In the genomic region with DNA sequence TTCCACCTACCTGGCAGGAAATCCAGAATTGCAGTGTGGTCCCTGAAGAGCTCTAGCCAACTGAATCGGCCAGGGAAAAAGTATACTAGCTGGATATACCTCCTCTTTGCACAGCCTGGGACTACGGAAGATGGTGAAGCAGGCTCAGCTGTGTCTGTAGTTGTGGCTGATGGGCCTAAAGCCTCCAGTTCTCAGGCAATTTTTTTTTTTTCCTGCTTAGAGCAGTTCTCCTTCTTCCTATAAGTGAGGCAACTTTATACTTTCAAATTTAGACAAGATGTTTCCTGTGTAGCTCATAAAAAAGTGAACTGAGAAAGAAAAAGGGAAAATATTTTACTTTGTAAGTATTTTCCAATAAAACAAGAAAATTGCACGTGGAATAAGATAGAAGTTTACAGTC, we compare ENCODE assay signal across 24 cellular contexts.
DNase-seq lines count a peak whose midpoint lies in the region; ATAC-seq and TF ChIP-seq lines count a peak whose summit lies in the region.
"Had no signal": no experiment of that assay in that cellular context is flagged by ENCODE, and none has a peak within 500 bp of the region (broad histone marks: within the 10 kb centered on the region; RNA-seq: fewer than 3 reads in every experiment).

No MANE protein-coding gene starts in this region.

- TF ChIP-seq CTCF in coronary artery (IDR thresholded peaks at IDR 0.05) (no peak), osteocyte (IDR thresholded peaks at IDR 0.05) (no peak)

- peak overlapping the region in 1 of 2 donors; percentile 56 for H3K27ac ChIP-seq in coronary artery
- H3K27ac ChIP-seq: ovary, RWPE1, thyroid gland had no signal

- peak overlapping the region; percentile 44 for H3K4me3 ChIP-seq in coronary artery
- H3K4me3 ChIP-seq: ovary, thyroid gland had no signal

- peaks cover 0 to under 1% of the 10 kb centered on the region in 2 donors for H3K9me3 Mint-ChIP-seq in stimulated activated naive B cell treated with anti-CD40 and anti-IgM and Interleukin-4, amounts not matched to agents 10 μg/mL and 1 μg/mL and 100 μg/mL, for 72 hours
- H3K9me3 Mint-ChIP-seq in osteocyte (ENCODE audit: unreplicated experiment), result no peaks in the 10 kb centered on the region
- H3K9me3 Mint-ChIP-seq: activated B cell treated with CpG ODN at 0.5 μM for 24 hours; activated T-helper 2 cell treated with anti-CD3 and anti-CD28 coated beads, Interferon-gamma antibody, Interleukin-2, Interleukin-4, amounts not matched to agents 10 μg/mL and 5 μg/mL and 100 μg/mL, durations not matched to agents 14 hours and 24 hours and 36 hours; natural killer cell; stimulated activated naive CD8-positive, alpha-beta T cell treated with anti-CD3 and anti-CD28 coated beads, Interleukin-15, Interleukin-2, amounts not matched to agents 100 ng/mL and 50 ng/mL, for 24 hours had no signal

- H3K27ac Mint-ChIP-seq in stimulated activated naive B cell treated with anti-CD40 and anti-IgM and Interleukin-4, amounts not matched to agents 10 μg/mL and 1 μg/mL and 100 μg/mL, for 72 hours, result no peak overlapping the region
- no peak overlapping the region for H3K27ac Mint-ChIP-seq in osteocyte (ENCODE audit: unreplicated experiment)
- H3K27ac Mint-ChIP-seq: activated B cell treated with CpG ODN at 0.5 μM for 24 hours; activated naive CD8-positive, alpha-beta T cell; activated T-helper 2 cell treated with anti-CD3 and anti-CD28 coated beads, Interferon-gamma antibody, Interleukin-2, Interleukin-4, amounts not matched to agents 10 μg/mL and 5 μg/mL and 100 μg/mL, durations not matched to agents 14 hours and 24 hours and 36 hours; natural killer cell; stimulated activated naive CD8-positive, alpha-beta T cell treated with anti-CD3 and anti-CD28 coated beads, Interleukin-15, Interleukin-2, amounts not matched to agents 100 ng/mL and 50 ng/mL, for 24 hours had no signal

- peaks cover 10 to 29% of the 10 kb centered on the region in 2 donors for H3K4me1 Mint-ChIP-seq in stimulated activated naive B cell treated with anti-CD40 and anti-IgM and Interleukin-4, amounts not matched to agents 10 μg/mL and 1 μg/mL and 100 μg/mL, for 72 hours
- peaks cover 31% of the 10 kb centered on the region for H3K4me1 Mint-ChIP-seq in osteocyte (ENCODE audit: unreplicated experiment)

- no peak overlapping the region for H3K4me3 Mint-ChIP-seq in stimulated activated naive B cell treated with anti-CD40 and anti-IgM and Interleukin-4, amounts not matched to agents 10 μg/mL and 1 μg/mL and 100 μg/mL, for 72 hours
- no peak overlapping the region for H3K4me3 Mint-ChIP-seq in osteocyte (ENCODE audit: unreplicated experiment)
- H3K4me3 Mint-ChIP-seq: activated B cell treated with CpG ODN at 0.5 μM for 24 hours; activated naive CD8-positive, alpha-beta T cell; natural killer cell; stimulated activated naive CD8-positive, alpha-beta T cell treated with anti-CD3 and anti-CD28 coated beads, Interleukin-15, Interleukin-2, amounts not matched to agents 100 ng/mL and 50 ng/mL, for 24 hours had no signal

- H3K27me3 Mint-ChIP-seq in stimulated activated naive B cell treated with anti-CD40 and anti-IgM and Interleukin-4, amounts not matched to agents 10 μg/mL and 1 μg/mL and 100 μg/mL, for 72 hours, result no peaks in the 10 kb centered on the region
- H3K27me3 Mint-ChIP-seq in osteocyte (ENCODE audit: unreplicated experiment), result no peaks in the 10 kb centered on the region
- H3K27me3 Mint-ChIP-seq: activated B cell treated with CpG ODN at 0.5 μM for 24 hours; activated naive CD8-positive, alpha-beta T cell; stimulated activated naive CD8-positive, alpha-beta T cell treated with anti-CD3 and anti-CD28 coated beads, Interleukin-15, Interleukin-2, amounts not matched to agents 100 ng/mL and 50 ng/mL, for 24 hours had no signal

- ATAC-seq in stimulated activated naive B cell treated with anti-CD40 and anti-IgM and Interleukin-4, amounts not matched to agents 10 μg/mL and 1 μg/mL and 100 μg/mL, for 72 hours (replicated peaks), result peak; percentile 48 to 61
- no peak for ATAC-seq in GM18909 (IDR thresholded peaks at IDR 0.05; ENCODE audit: poor library complexity, unreplicated experiment)
- no peak for ATAC-seq in GM18861 (IDR thresholded peaks at IDR 0.05; ENCODE audit: unreplicated experiment)
- ATAC-seq: natural killer cell had no signal

- peaks cover 4 to 6% of the 10 kb centered on the region in 2 donors for H3K36me3 Mint-ChIP-seq in stimulated activated naive B cell treated with anti-CD40 and anti-IgM and Interleukin-4, amounts not matched to agents 10 μg/mL and 1 μg/mL and 100 μg/mL, for 72 hours
- H3K36me3 Mint-ChIP-seq in osteocyte (ENCODE audit: unreplicated experiment), result peaks cover 4% of the 10 kb centered on the region
- H3K36me3 Mint-ChIP-seq: natural killer cell had no signal

- DNase-seq in NCI-H2171 treated with DMSO at 0.1 percent for 48 hours (lab: John Stamatoyannopoulos, UW) (peak; percentile 25), NCI-H2171 (lab: John Stamatoyannopoulos, UW) (no peak), NCI-H446 (lab: John Stamatoyannopoulos, UW) (peak; percentile 17 to 41), coronary artery (ENCODE audit: low spot score) (no peak), osteocyte (ENCODE audit: extremely low spot score, unreplicated experiment) (no peak)
- DNase-seq in stimulated activated naive B cell treated with anti-CD40 and anti-IgM and Interleukin-4, amounts not matched to agents 10 μg/mL and 1 μg/mL and 100 μg/mL, for 72 hours, result no peak
- DNase-seq: activated B cell treated with CpG ODN at 0.5 μM for 24 hours; activated CD4-positive, alpha-beta T cell treated with anti-CD3 and anti-CD28 coated beads, Interleukin-2, amount 50 U/mL, for 4 hours; activated CD8-positive, alpha-beta memory T cell treated with anti-CD3 and anti-CD28 coated beads, Interleukin-2, amount 50 U/mL, for 4 hours; aorta; caudate nucleus; dermis blood vessel endothelial cell; DMS79; natural killer cell; NCI-H526; ovary; sigmoid colon; thyroid gland had no signal

Comparison
In these comparisons a context has a peak if more than half of its experiments do, and no peak if none do; other contexts are left out.
1. DNase-seq: peak in NCI-H2171 treated with DMSO at 0.1 percent for 48 hours (single experiment) and NCI-H446 (2 of 2); none in NCI-H2171 (single experiment), coronary artery (single experiment), stimulated activated naive B cell treated with anti-CD40 and anti-IgM and Interleukin-4, amounts not matched to agents 10 μg/mL and 1 μg/mL and 100 μg/mL, for 72 hours (single experiment) and osteocyte (single experiment).
2. ATAC-seq: peak in stimulated activated naive B cell treated with anti-CD40 and anti-IgM and Interleukin-4, amounts not matched to agents 10 μg/mL and 1 μg/mL and 100 μg/mL, for 72 hours (2 of 2); none in GM18909 (single experiment) and GM18861 (single experiment).